In the genomic region with DNA sequence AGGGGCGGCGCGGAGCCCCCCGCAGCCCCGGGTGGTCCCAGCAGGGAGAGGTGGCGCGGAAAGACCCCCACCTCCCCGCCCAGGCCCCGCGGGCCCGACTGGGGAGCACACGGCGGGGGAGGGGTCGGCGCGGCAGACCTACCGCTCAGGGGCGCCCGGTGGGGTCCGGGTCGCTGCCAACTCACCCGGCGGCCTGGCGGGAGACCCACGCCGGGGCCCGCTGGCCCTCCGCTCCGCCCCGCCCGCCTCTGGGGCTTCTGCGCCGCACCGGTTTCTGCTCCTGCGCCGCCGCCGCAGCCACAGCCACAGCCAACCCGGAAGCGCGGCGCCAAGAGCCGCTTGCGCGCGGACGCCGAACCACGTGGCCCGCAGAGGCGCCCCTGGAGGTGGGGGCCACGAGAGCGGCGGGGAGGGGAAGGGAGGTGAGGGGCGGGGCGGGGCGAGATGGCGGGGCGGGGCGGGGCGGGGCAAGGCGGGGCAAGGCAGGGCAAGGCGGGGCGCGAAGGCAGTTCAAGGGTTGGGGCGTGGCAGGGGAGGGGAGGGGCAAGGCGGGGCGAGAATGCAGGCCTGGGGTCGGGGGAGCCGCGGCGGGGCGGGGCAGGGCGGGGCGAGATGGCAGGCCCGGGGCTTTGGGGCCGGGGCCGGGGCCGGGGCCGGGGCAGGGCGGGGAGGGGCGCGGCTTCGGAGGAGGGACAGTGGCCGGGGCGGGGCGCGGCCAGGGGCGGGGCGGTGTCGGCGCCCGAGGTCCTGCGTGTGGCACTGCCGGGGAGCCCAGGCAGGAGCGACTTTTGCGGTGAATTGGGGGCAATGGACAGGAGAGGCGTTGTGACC, we compare ENCODE assay signal across 8 cellular contexts. TPM values are rescaled to one million over a fixed set of nuclear protein-coding genes. Genes with fewer than 3 reads are reported as not detected.
DNase-seq lines count a peak whose midpoint lies in the region; ATAC-seq and TF ChIP-seq lines count a peak whose summit lies in the region.

Gene ZBTB24 (minus strand): TSS at position 307 of the 831 bp plus-strand sequence. CDS start 1,193 bp downstream, outside the sequence.

- H3K27ac ChIP-seq in PC-9: peak within 1 kb of the TSS; percentile 10; the same call in 1 of the 2 replicates

- CTCF ChIA-PET in PC-9 (lab: Charles Lee): interaction anchor here (0.6 kb wide), 1 partner anchor 12 kb away, joined by 3 read pairs; no protein-coding TSS in a partner anchor

- peaks cover 47% of the 10 kb centered on the region for H3K79me2 ChIP-seq in PC-9 (ENCODE audit: low read depth)

- peak within 1 kb of the TSS; percentile 88 to 96 (median 94) for H3K4me3 Mint-ChIP-seq in IgD-negative memory B cell

- DNase-seq in DMS53 (lab: John Stamatoyannopoulos, UW) (peak; percentile 95), PC-9 (peak; percentile 79 to 90), activated T-cell treated with anti-CD3 and anti-CD28 coated beads for 48 hours (ENCODE audit: low read depth) (peak; percentile 89), epithelial cell of proximal tubule (ENCODE audit: low read depth) (no peak)
- DNase-seq in stimulated activated CD8-positive, alpha-beta memory T cell treated with anti-CD3 and anti-CD28 coated beads, Interleukin-4, amount 100 ng/mL, for 4 hours (ENCODE audit: low read depth in 2 of 2, low spot score in 1 of 2): peak; percentile 63 to 80

- H3K27me3 Mint-ChIP-seq in IgD-negative memory B cell: no peaks in the 10 kb centered on the region

- H3K9me3 Mint-ChIP-seq in IgD-negative memory B cell: peaks cover 0 to 3% (median 0%) of the 10 kb centered on the region in 3 donors

- H3K36me3 ChIP-seq in PC-9 (ENCODE audit: low read depth) (peaks cover 25% of the 10 kb centered on the region), mucosa of stomach (ENCODE audit: control insufficient read depth, insufficient read depth, low read length) (no peaks in the 10 kb centered on the region)

- peak within 1 kb of the TSS; percentile 88 for H2AFZ ChIP-seq in PC-9

- peaks cover 27 to 43% (median 42%) of the 10 kb centered on the region in 3 donors for H3K4me1 Mint-ChIP-seq in IgD-negative memory B cell

- H3K9ac ChIP-seq in mucosa of stomach (ENCODE audit: low read length): peak within 1 kb of the TSS; percentile 54

- H3K4me2 ChIP-seq in PC-9: peak within 1 kb of the TSS; percentile 82

- intact Hi-C loops in PC-9 (cut with micrococcal nuclease; ENCODE audit: unreplicated experiment): loop anchor here (2.0 to 10.0 kb wide), 3 partner anchors 42 to 388 kb away; partner anchors contain the start of genes CD164, CEP57L1, PPIL6 and SESN1

- peaks cover 13% of the 10 kb centered on the region for H3K36me3 Mint-ChIP-seq in IgD-negative memory B cell

- no peaks in the 10 kb centered on the region for H3K27me3 ChIP-seq in PC-9 (ENCODE audit: insufficient read depth, low read depth)
- H3K27me3 ChIP-seq in mucosa of stomach (ENCODE audit: control insufficient read depth, insufficient read depth, low read length): no peaks in the 10 kb centered on the region

- TF ChIP-seq CTCF in PC-9 (conservative IDR thresholded peaks at IDR 0.05) (no peak), epithelial cell of proximal tubule (conservative IDR thresholded peaks at IDR 0.05; ENCODE audit: low read depth, low read length) (no peak)

- peak within 1 kb of the TSS; percentile 75 for H3K4me3 ChIP-seq in PC-9
- peak within 1 kb of the TSS; percentile 88 for H3K4me3 ChIP-seq in epithelial cell of proximal tubule (ENCODE audit: low read depth, low read length)
- peak within 1 kb of the TSS; percentile 48 for H3K4me3 ChIP-seq in mucosa of stomach (ENCODE audit: low read length)

- peak; percentile 88 for ATAC-seq in GM21576 (IDR thresholded peaks at IDR 0.05; ENCODE audit: unreplicated experiment)

- no TSS peak for BruUV-seq in PC-9 (replicated peaks; lab: Mats Ljungman, UMichigan)

- no peaks in the 10 kb centered on the region for H3K9me2 ChIP-seq in PC-9 (ENCODE audit: insufficient read depth)

- peaks cover 18% of the 10 kb centered on the region; the same call in 1 of the 2 replicates for H3F3A ChIP-seq in PC-9 (ENCODE audit: insufficient read depth, low read depth)

- H3K27ac Mint-ChIP-seq in IgD-negative memory B cell: peak within 1 kb of the TSS; percentile 85 to 95 (median 89)

- peaks cover 18% of the 10 kb centered on the region for H4K20me1 ChIP-seq in PC-9 (ENCODE audit: insufficient read depth)

- POLR2A ChIA-PET in PC-9 (lab: Charles Lee; ENCODE audit: unreplicated experiment): interaction anchor here (0.7 kb wide), 1 partner anchor 100 kb away, joined by 4 read pairs; no protein-coding TSS in a partner anchor

- H3K9me3 ChIP-seq in PC-9 (ENCODE audit: insufficient read depth, low read depth): no peaks in the 10 kb centered on the region
- no peaks in the 10 kb centered on the region for H3K9me3 ChIP-seq in mucosa of stomach (ENCODE audit: control insufficient read depth, low read length)

- H3K4me1 ChIP-seq in PC-9 (replicated peaks; ENCODE audit: insufficient read depth): peaks cover 53% of the 10 kb centered on the region
- peaks cover 32% of the 10 kb centered on the region for H3K4me1 ChIP-seq in mucosa of stomach (ENCODE audit: control insufficient read depth, insufficient read depth, low read length)

RNA-seq across cellular contexts. Expression of gene ZBTB24, which starts in this region (rescaled TPM):
- 15.5 TPM for polyA plus RNA-seq in IgD-negative memory B cell
- total RNA-seq in PC-9 (2021): 5.4 and 7.2 TPM in 2 replicates
- 3.6 and 8.8 TPM in 2 replicates for total RNA-seq in epithelial cell of proximal tubule
